In the genomic region with DNA sequence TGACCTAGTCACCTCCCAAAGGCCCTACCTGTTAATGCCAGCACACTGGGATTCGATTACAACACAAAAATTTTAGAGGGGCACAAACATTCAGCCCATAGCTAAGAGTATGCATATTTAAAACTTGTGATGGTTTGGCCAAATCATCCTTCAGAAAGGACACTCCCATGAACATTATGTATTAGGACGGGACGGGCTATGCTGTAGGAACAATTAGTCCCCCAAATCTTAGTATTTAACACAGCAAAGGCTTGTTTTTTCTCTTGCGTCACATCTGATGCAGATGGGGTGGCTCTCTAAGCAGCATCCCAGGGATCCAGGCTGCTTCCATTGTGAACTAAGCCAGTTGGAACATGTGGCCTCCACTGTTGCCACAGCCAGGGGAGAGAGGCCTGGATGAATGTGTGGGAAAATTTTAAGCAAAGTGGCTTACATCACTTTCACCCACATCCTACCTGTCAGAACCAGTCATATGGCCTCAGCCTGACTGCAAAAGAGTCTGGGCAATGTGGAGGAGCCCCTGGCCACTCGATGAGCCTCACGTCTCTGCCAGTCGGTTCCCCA, we compare ENCODE assay signal across 15 cellular contexts. TPM values are rescaled to one million over a fixed set of nuclear protein-coding genes. Genes with fewer than 3 reads are reported as not detected.
A peak's percentile ranks its signal among the peaks of the same experiment; 100 is the strongest.
DNase-seq lines count a peak whose midpoint lies in the region; ATAC-seq and TF ChIP-seq lines count a peak whose summit lies in the region.
"Had no signal": no experiment of that assay in that cellular context is flagged by ENCODE, and none has a peak within 500 bp of the region (broad histone marks: within the 10 kb centered on the region; RNA-seq: fewer than 3 reads in every experiment).

No MANE protein-coding gene starts in this region.

- no peaks in the 10 kb centered on the region for H3K27me3 ChIP-seq in HAP-1 (ENCODE audit: low read depth)

- in situ Hi-C loops in HAP-1 (cut with MboI; ENCODE audit: low sequenced_read_pairs): no loop called here

- no peak overlapping the region for H3K4me3 ChIP-seq in epithelial cell of esophagus (ENCODE audit: low read length)
- H3K4me3 ChIP-seq in HAP-1: no peak overlapping the region
- H3K4me3 ChIP-seq: PC-9 had no signal

- intact Hi-C loops in Right ventricle myocardium superior (cut with DNase I): no loop called here
- intact Hi-C loops in left cardiac atrium (cut with DNase I): no loop called here

- TF ChIP-seq CTCF in epithelial cell of esophagus (IDR thresholded peaks at IDR 0.05; ENCODE audit: insufficient read depth, low read depth, low read length, missing control alignments): no peak

- peaks cover 7% of the 10 kb centered on the region; the same call in 1 of the 2 replicates for H3K36me3 ChIP-seq in HAP-1 (replicated peaks)

- peaks cover 6% of the 10 kb centered on the region; the same call in 1 of the 2 replicates for H3K9me3 ChIP-seq in HAP-1

- ATAC-seq in Right ventricle myocardium superior (ENCODE audit: poor library complexity) (no peak), left cardiac atrium (no peak), HG03442 (IDR thresholded peaks at IDR 0.05; ENCODE audit: unreplicated experiment) (no peak), HG03460 (IDR thresholded peaks at IDR 0.05; ENCODE audit: unreplicated experiment) (no peak)

- DNase-seq in Right ventricle myocardium superior (peak; percentile 25), left cardiac atrium (no peak), epithelial cell of esophagus (ENCODE audit: low read depth) (peak; percentile 92), medulla oblongata (ENCODE audit: extremely low spot score) (peak; percentile 91), HAP-1 (ENCODE audit: low spot score in 2 of 2) (no peak)
- DNase-seq: 8988T, NCI-H1105 treated with DMSO at 0.1 percent for 48 hours, NCI-H1930, NCI-H2171, NCI-H446 treated with DMSO at 0.1 percent for 48 hours, NCI-H774, PC-9 had no signal

- H3K4me1 ChIP-seq in HAP-1: peaks cover 1% of the 10 kb centered on the region

- H3K27ac ChIP-seq in temporal lobe (ENCODE audit: low read depth, low read length): peak overlapping the region; percentile 83
- H3K27ac ChIP-seq: PC-9 had no signal

RNA-seq across cellular contexts. Expression of a gene that starts 26.6 kb away (rescaled TPM):
- total RNA-seq in Right ventricle myocardium superior (15.4 TPM), left cardiac atrium (10 to 100 TPM; 17.7 to 40.0 TPM), temporal lobe (5.4 TPM)

Comparison
In these comparisons a context has a peak if more than half of its experiments do, and no peak if none do; other contexts are left out.
1. DNase-seq: peak in Right ventricle myocardium superior (single experiment), epithelial cell of esophagus (single experiment) and medulla oblongata (single experiment); none in left cardiac atrium (single experiment) and HAP-1 (0 of 2).